In genomic region chr6:166467436-166468000, GRCh38 we compare ENCODE assay signal across 18 cellular contexts.
DNase-seq lines count a peak whose midpoint lies in the region; ATAC-seq, FAIRE-seq and TF ChIP-seq lines count a peak whose summit lies in the region.
"Had no signal": no experiment of that assay in that cellular context is flagged by ENCODE, and none has a peak within 500 bp of the region (broad histone marks: within the 10 kb centered on the region; RNA-seq: fewer than 3 reads in every experiment).

No MANE protein-coding gene starts in this region.

- no peak for TF ChIP-seq POLR2A in GM12891 (IDR thresholded peaks at IDR 0.05; ENCODE audit: low read depth, low read length)
- no peak for TF ChIP-seq POLR2A in IMR-90 (IDR thresholded peaks at IDR 0.05; ENCODE audit: low read depth, low read length)

- H2AFZ ChIP-seq in IMR-90 (replicated peaks; ENCODE audit: low read length, poor library complexity) = no peak overlapping the region
- H2AFZ ChIP-seq in fibroblast of lung (ENCODE audit: low read length) = no peak overlapping the region

- no peak overlapping the region for H2BK15ac ChIP-seq in IMR-90 (ENCODE audit: low read depth, low read length)

- no peak overlapping the region for H3K23ac ChIP-seq in IMR-90 (ENCODE audit: low read depth, low read length)

- peaks cover 2% of the 10 kb centered on the region; the same call in 1 of the 2 replicates for H3K4me1 ChIP-seq in IMR-90 (ENCODE audit: control insufficient read depth, insufficient read depth, low read length)
- H3K4me1 ChIP-seq in ascending aorta = peaks cover 0 to 16% of the 10 kb centered on the region in 2 donors
- H3K4me1 ChIP-seq in fibroblast of lung (ENCODE audit: control insufficient read depth, extremely low read depth, insufficient read depth, low read length) = peaks cover 10% of the 10 kb centered on the region

- H3K27me3 ChIP-seq in IMR-90 (ENCODE audit: control insufficient read depth, insufficient read depth, low read length) = no peaks in the 10 kb centered on the region
- no peaks in the 10 kb centered on the region for H3K27me3 ChIP-seq in ascending aorta
- H3K27me3 ChIP-seq in fibroblast of lung (ENCODE audit: control insufficient read depth, insufficient read depth, low read length) = no peaks in the 10 kb centered on the region

- peak overlapping the region; percentile 23; the same call in 1 of the 2 replicates for H2AK5ac ChIP-seq in IMR-90 (ENCODE audit: low read depth, low read length)

- H3K9me3 ChIP-seq in IMR-90 (ENCODE audit: control insufficient read depth, insufficient read depth, low read length) = no peaks in the 10 kb centered on the region
- no peaks in the 10 kb centered on the region for H3K9me3 ChIP-seq in ascending aorta
- H3K9me3 ChIP-seq in fibroblast of lung (ENCODE audit: control insufficient read depth, insufficient read depth, low read depth, low read length) = no peaks in the 10 kb centered on the region

- FAIRE-seq in GM12891 (lab: Jason Lieb, UNC) = peak; percentile 16
- FAIRE-seq: HTR-8/SVneo had no signal

- 71% methylated on average over 1 of the region's 9 CpGs; no CpG with 5 or more reads in 1 of the 2 experiments for WGBS in IMR-90 (ENCODE audit: extremely low coverage in 2 of 2, insufficient read length in 1 of 2), 2 experiments

- DNase-seq in GM12891 (ENCODE audit: insufficient read length, low spot score) (no peak), IMR-90 (no peak), ascending aorta (ENCODE audit: low spot score in 2 of 2) (peak in 1 of 2 donors; percentile 50), fibroblast of lung (ENCODE audit: low read depth in 2 of 2) (no peak), middle frontal gyrus (ENCODE audit: extremely low spot score, low spot score) (no peak)
- DNase-seq: ACHN, DMS79 treated with DMSO at 0.1 percent for 48 hours, H7, NCI-H1105, NCI-H1694, NCI-H2081 treated with DMSO at 0.1 percent for 48 hours, NCI-H2227 treated with DMSO at 0.1 percent for 48 hours, NCI-H526 treated with DMSO at 0.1 percent for 48 hours had no signal

- no peak overlapping the region for H4K5ac ChIP-seq in IMR-90 (ENCODE audit: low read depth, low read length)

- dilution Hi-C loops in IMR-90 (cut with HindIII; ENCODE audit: low sequenced_read_pairs, unreplicated experiment) = no loop called here

- no peaks in the 10 kb centered on the region for H3K79me2 ChIP-seq in fibroblast of lung (ENCODE audit: control insufficient read depth, insufficient read depth, low read length)

- peaks cover 52% of the 10 kb centered on the region for H3K36me3 ChIP-seq in IMR-90 (ENCODE audit: control insufficient read depth, insufficient read depth, low read length)
- H3K36me3 ChIP-seq in ascending aorta = peaks cover 8 to 20% of the 10 kb centered on the region in 2 donors
- H3K36me3 ChIP-seq in fibroblast of lung (ENCODE audit: control insufficient read depth, insufficient read depth, low read length) = peaks cover 16% of the 10 kb centered on the region

- peaks cover 18% of the 10 kb centered on the region for H3K9me1 ChIP-seq in IMR-90 (ENCODE audit: insufficient read depth, low read length)

- TF ChIP-seq CTCF in IMR-90 (conservative IDR thresholded peaks at IDR 0.05; ENCODE audit: low read depth, low read length) = no peak
- TF ChIP-seq CTCF in ascending aorta (IDR thresholded peaks at IDR 0.05) = no peak
- no peak for TF ChIP-seq CTCF in fibroblast of lung (conservative IDR thresholded peaks at IDR 0.05 in 1 of 2, IDR thresholded peaks at IDR 0.05 in 1 of 2; ENCODE audit: low read depth in 1 of 2, low read length in 2 of 2)

- H3K79me1 ChIP-seq in IMR-90 (ENCODE audit: low read depth in 1 of 2, low read length in 2 of 2) = no peaks in the 10 kb centered on the region

- no peak overlapping the region for H3K9ac ChIP-seq in IMR-90 (ENCODE audit: low read depth, low read length)
- H3K9ac ChIP-seq in fibroblast of lung (ENCODE audit: insufficient read depth, low read length) = no peak overlapping the region

- intact Hi-C loops in IMR-90 (cut with micrococcal nuclease) = loop anchor here (5.0 kb wide), 1 partner anchor 160 kb away; the partner anchor contains the start of gene RPS6KA2
- intact Hi-C loops in ascending aorta (cut with DNase I) = loop anchor here (5.0 kb wide), 1 partner anchor 90 kb away; no protein-coding TSS in a partner anchor

- no peak overlapping the region for H2AK9ac ChIP-seq in IMR-90 (replicated peaks; ENCODE audit: low read depth, low read length, poor library complexity)

- no peak overlapping the region for H3K4ac ChIP-seq in IMR-90 (ENCODE audit: low read depth, low read length)

- H3K14ac ChIP-seq in IMR-90 (replicated peaks; ENCODE audit: low read depth, low read length) = no peak overlapping the region

- H2BK5ac ChIP-seq in IMR-90 (ENCODE audit: low read depth, low read length, poor library complexity, severe bottlenecking) = no peak overlapping the region

- H4K20me1 ChIP-seq in IMR-90 (ENCODE audit: insufficient read depth, low read length) (peaks cover 7% of the 10 kb centered on the region), fibroblast of lung (ENCODE audit: control insufficient read depth, extremely low read depth, insufficient read depth, low read length) (no peaks in the 10 kb centered on the region)

- no peak overlapping the region for H4K8ac ChIP-seq in IMR-90 (ENCODE audit: low read depth in 2 of 2, low read length in 2 of 2)

- no peak for TF ChIP-seq RAD21 in IMR-90 (IDR thresholded peaks at IDR 0.05; ENCODE audit: low read length)

- CTCF ChIA-PET in IMR-90 (lab: Yijun Ruan, JAX) = no interaction called here

- H3K56ac ChIP-seq in IMR-90 (ENCODE audit: extremely low read depth, insufficient read depth, low read length) = no peak overlapping the region

- in situ Hi-C loops in IMR-90 (cut with MboI; ENCODE audit: low sequenced_read_pairs) = no loop called here

- no TSS peak for BruUV-seq in IMR-90 (replicated peaks; lab: Mats Ljungman, UMichigan)

- no peak overlapping the region for H3K4me3 ChIP-seq in IMR-90 (ENCODE audit: insufficient read depth, low read depth, low read length)
- H3K4me3 ChIP-seq in ascending aorta = no peak overlapping the region
- H3K4me3 ChIP-seq in fibroblast of lung (replicated peaks in 1 of 4; ENCODE audit: control extremely low read depth in 1 of 4, insufficient read depth in 1 of 4, low read depth in 3 of 4, low read length in 4 of 4) = no peak overlapping the region

- H3K18ac ChIP-seq in IMR-90 (ENCODE audit: low read depth, low read length) = no peak overlapping the region

- POLR2A ChIA-PET in IMR-90 (lab: Charles Lee; ENCODE audit: unreplicated experiment) = no interaction called here

- H3K27ac ChIP-seq in IMR-90 (ENCODE audit: insufficient read depth, low read length) = no peak overlapping the region
- H3K27ac ChIP-seq in ascending aorta = peak overlapping the region; percentile 64 to 75
- H3K27ac ChIP-seq in fibroblast of lung (ENCODE audit: insufficient read depth, low read length) = peak overlapping the region; percentile 78

- H4K91ac ChIP-seq in IMR-90 (ENCODE audit: insufficient read depth, low read depth, low read length) = no peak overlapping the region

- H3K4me2 ChIP-seq in IMR-90 (ENCODE audit: low read depth, low read length) (no peak overlapping the region), fibroblast of lung (ENCODE audit: extremely low read depth, insufficient read depth, low read length) (no peak overlapping the region)

- H2BK120ac ChIP-seq in IMR-90 (ENCODE audit: low read depth, low read length) = no peak overlapping the region

- ATAC-seq in IMR-90 (ENCODE audit: low read depth) = no peak
- no peak for ATAC-seq in HG03354 (IDR thresholded peaks at IDR 0.05; ENCODE audit: poor library complexity, severe bottlenecking, unreplicated experiment)
- ATAC-seq in HG02852 (IDR thresholded peaks at IDR 0.05; ENCODE audit: unreplicated experiment) = no peak
- ATAC-seq: Panc1, Right ventricle myocardium inferior had no signal

- H2BK20ac ChIP-seq in IMR-90 (ENCODE audit: low read depth, low read length) = no peak overlapping the region

TF ChIP-seq in GM12891, 5 proteins besides CTCF, POLR2A, EP300 and RAD21:
- TF ChIP-seq POU2F2 (IDR thresholded peaks at IDR 0.05; ENCODE audit: low read depth, low read length) (no peak), TAF1 (IDR thresholded peaks at IDR 0.05; ENCODE audit: low read depth, low read length) (no peak), SPI1 (IDR thresholded peaks at IDR 0.05; ENCODE audit: low read depth, low read length) (no peak), PAX5 (IDR thresholded peaks at IDR 0.05; ENCODE audit: insufficient read depth, low read length, severe bottlenecking) (no peak), POLR2AphosphoS5 (IDR thresholded peaks at IDR 0.05; ENCODE audit: low read depth, low read length) (no peak)
TF ChIP-seq in GM12891: peak in this region for 0.

TF ChIP-seq in IMR-90, 13 proteins besides CTCF, POLR2A, EP300 and RAD21:
- TF ChIP-seq RFX5 (IDR thresholded peaks at IDR 0.05; ENCODE audit: low read depth, low read length) (no peak), MAFK (IDR thresholded peaks at IDR 0.05; ENCODE audit: low read depth, low read length) (no peak), BHLHE40 (IDR thresholded peaks at IDR 0.05; ENCODE audit: low read depth, low read length) (no peak), CEBPB (IDR thresholded peaks at IDR 0.05; ENCODE audit: low read depth, low read length) (no peak), FOS (IDR thresholded peaks at IDR 0.05; ENCODE audit: low read depth, low read length) (no peak)
